ENCODE assay signal across 8 cellular contexts in the genomic region with DNA sequence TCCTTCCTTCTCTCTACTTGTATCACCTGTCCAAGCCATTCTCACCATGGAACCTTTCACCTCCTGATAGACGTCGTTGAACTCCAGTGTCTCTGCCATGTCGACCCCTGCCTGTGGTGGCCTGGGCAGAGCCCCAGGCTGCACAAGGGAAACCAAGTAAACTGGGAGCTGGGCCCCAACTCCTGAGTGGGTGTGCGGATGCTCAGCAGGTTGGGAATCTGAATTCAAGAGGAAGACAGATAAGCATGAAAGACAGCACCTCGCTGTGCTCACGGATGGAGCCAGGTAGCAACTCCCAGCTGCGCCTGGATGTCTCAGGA. TPM values are rescaled to one million over a fixed set of nuclear protein-coding genes. Genes with fewer than 3 reads are reported as not detected.
A peak's percentile ranks its signal among the peaks of the same experiment; 100 is the strongest.
DNase-seq lines count a peak whose midpoint lies in the region; ATAC-seq and TF ChIP-seq lines count a peak whose summit lies in the region.

No MANE protein-coding gene starts in this region.

- H3K4me1 ChIP-seq in left lung: peaks cover 9 to 25% of the 10 kb centered on the region in 2 donors

- no peaks in the 10 kb centered on the region for H3K9me3 ChIP-seq in left lung

- TF ChIP-seq CTCF in left lung (IDR thresholded peaks at IDR 0.05) (no peak), type B pancreatic cell (conservative IDR thresholded peaks at IDR 0.05) (no peak)

- H3K27me3 ChIP-seq in left lung: no peaks in the 10 kb centered on the region

- H3K36me3 Mint-ChIP-seq in activated naive CD4-positive, alpha-beta T cell treated with anti-CD3 and anti-CD28 coated beads, Interleukin-2, amount 50 U/mL, for 24 hours: peaks cover 22% of the 10 kb centered on the region
- H3K36me3 Mint-ChIP-seq in activated naive CD8-positive, alpha-beta T cell: peaks cover 15% of the 10 kb centered on the region
- peaks cover 15% of the 10 kb centered on the region for H3K36me3 Mint-ChIP-seq in type B pancreatic cell

- peaks cover 43% of the 10 kb centered on the region for H3K4me1 Mint-ChIP-seq in activated naive CD4-positive, alpha-beta T cell treated with anti-CD3 and anti-CD28 coated beads, Interleukin-2, amount 50 U/mL, for 24 hours
- peaks cover 42% of the 10 kb centered on the region for H3K4me1 Mint-ChIP-seq in activated naive CD8-positive, alpha-beta T cell (ENCODE audit: low read depth)
- peaks cover 39% of the 10 kb centered on the region for H3K4me1 Mint-ChIP-seq in type B pancreatic cell (ENCODE audit: unreplicated experiment)

- H3K27me3 Mint-ChIP-seq in activated naive CD4-positive, alpha-beta T cell treated with anti-CD3 and anti-CD28 coated beads, Interleukin-2, amount 50 U/mL, for 24 hours: no peaks in the 10 kb centered on the region
- H3K27me3 Mint-ChIP-seq in activated naive CD8-positive, alpha-beta T cell: no peaks in the 10 kb centered on the region
- peaks cover 3% of the 10 kb centered on the region for H3K27me3 Mint-ChIP-seq in type B pancreatic cell

- intact Hi-C loops in left lung (cut with DNase I): no loop called here

- peak overlapping the region; percentile 76 to 84 for H3K27ac ChIP-seq in left lung

- ATAC-seq in left lung (no peak), HG02798 (IDR thresholded peaks at IDR 0.05; ENCODE audit: poor library complexity, unreplicated experiment) (no peak), GM21737 (IDR thresholded peaks at IDR 0.05; ENCODE audit: unreplicated experiment) (no peak)

- H3K4me3 ChIP-seq in left lung: peak overlapping the region; percentile 64 to 76

- DNase-seq in activated naive CD4-positive, alpha-beta T cell treated with Interleukin-2 at 50 U/mL for 16 hours: no peak
- DNase-seq in left lung (no peak), type B pancreatic cell (ENCODE audit: extremely low spot score, unreplicated experiment) (no peak), NCI-H446 (lab: John Stamatoyannopoulos, UW) (no peak)

- H3K27ac Mint-ChIP-seq in activated naive CD4-positive, alpha-beta T cell treated with anti-CD3 and anti-CD28 coated beads, Interleukin-2, amount 50 U/mL, for 24 hours: peak overlapping the region; percentile 95
- peak overlapping the region; percentile 96 for H3K27ac Mint-ChIP-seq in activated naive CD8-positive, alpha-beta T cell
- peak overlapping the region; percentile 83 for H3K27ac Mint-ChIP-seq in type B pancreatic cell

- peak overlapping the region; percentile 93 for H3K4me3 Mint-ChIP-seq in activated naive CD4-positive, alpha-beta T cell treated with anti-CD3 and anti-CD28 coated beads, Interleukin-2, amount 50 U/mL, for 24 hours
- H3K4me3 Mint-ChIP-seq in activated naive CD8-positive, alpha-beta T cell: peak overlapping the region; percentile 99
- peak overlapping the region; percentile 95 for H3K4me3 Mint-ChIP-seq in type B pancreatic cell

- peaks cover 0 to 39% of the 10 kb centered on the region in 2 donors for H3K36me3 ChIP-seq in left lung

- H3K9me3 Mint-ChIP-seq in activated naive CD4-positive, alpha-beta T cell treated with anti-CD3 and anti-CD28 coated beads, Interleukin-2, amount 50 U/mL, for 24 hours: no peaks in the 10 kb centered on the region
- no peaks in the 10 kb centered on the region for H3K9me3 Mint-ChIP-seq in activated naive CD8-positive, alpha-beta T cell (ENCODE audit: low read depth)
- H3K9me3 Mint-ChIP-seq in type B pancreatic cell: no peaks in the 10 kb centered on the region

RNA-seq across cellular contexts. Expression of a gene that starts 0.7 kb away (rescaled TPM):
- total RNA-seq in left lung: 10 to 100 TPM; 57.3 to 86.3 TPM
- 108 and 164 TPM in 2 replicates for total RNA-seq in type B pancreatic cell (ENCODE audit: low replicate concordance)

RNA-seq across cellular contexts. Expression of a gene that starts 3.2 kb away (rescaled TPM):
- not detected for total RNA-seq in left lung
- total RNA-seq in type B pancreatic cell (ENCODE audit: low replicate concordance): 0.52 and 4.0 TPM in 2 replicates

RNA-seq across cellular contexts. Expression of a gene that starts 10.2 kb away (rescaled TPM):
- total RNA-seq in left lung (100 to 1,000 TPM; 156 to 203 TPM), type B pancreatic cell (ENCODE audit: low replicate concordance) (122 and 166 TPM in 2 replicates)

RNA-seq across cellular contexts. Expression of a gene that starts 46.0 kb away (rescaled TPM):
- not detected for total RNA-seq in left lung
- total RNA-seq in type B pancreatic cell (ENCODE audit: low replicate concordance): not detected in 2 replicates

RNA-seq across cellular contexts. Expression of a gene that starts 55.5 kb away (rescaled TPM):
- under 1 TPM in 1 of 2 donors, not detected in 1; 0.34 TPM for total RNA-seq in left lung
- total RNA-seq in type B pancreatic cell (ENCODE audit: low replicate concordance): not detected in 2 replicates
